12 cellular contexts compared by ENCODE assay signal in the genomic region with DNA sequence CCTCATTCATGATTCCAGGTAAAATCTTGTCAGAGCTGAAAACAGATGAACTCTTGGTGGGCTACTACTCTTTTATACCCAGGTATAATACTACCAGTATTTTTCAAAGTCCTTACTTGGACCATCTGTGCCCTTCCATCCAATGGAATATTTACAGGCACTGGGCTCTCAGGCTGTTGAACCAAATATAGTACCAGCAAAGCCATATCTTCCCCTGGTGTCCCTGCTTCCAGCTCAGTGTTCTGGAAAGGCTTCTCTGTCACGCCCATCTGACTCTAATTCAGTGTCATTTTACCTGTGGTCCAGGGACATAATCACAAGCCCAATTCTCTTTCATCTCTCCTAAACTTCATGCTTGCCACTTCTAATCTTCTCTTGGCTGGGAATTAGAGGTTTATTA.
"Had no signal": no experiment of that assay in that cellular context is flagged by ENCODE, and none has a peak within 500 bp of the region (broad histone marks: within the 10 kb centered on the region; RNA-seq: fewer than 3 reads in every experiment).

No MANE protein-coding gene starts in this region.

- H3K27me3 ChIP-seq: dorsolateral prefrontal cortex, ovary had no signal

- H3K36me3 Mint-ChIP-seq: T-cell had no signal

- H3K27me3 Mint-ChIP-seq: activated T-cell treated with anti-CD3 and anti-CD28 coated beads, Interleukin-2, amount 50 U/mL, for 24 hours; T-cell had no signal

- H3K9me3 Mint-ChIP-seq: activated T-cell treated with anti-CD3 and anti-CD28 coated beads, Interleukin-2, amount 50 U/mL, for 24 hours; T-cell had no signal

- H3K36me3 ChIP-seq: ovary had no signal

- H3K4me3 ChIP-seq: dorsolateral prefrontal cortex, ovary had no signal

- DNase-seq: activated CD4-positive, alpha-beta T cell treated with anti-CD3 and anti-CD28 coated beads, Interleukin-2, amount 50 U/mL, for 48 hours; activated effector memory CD4-positive, alpha-beta T cell treated with Interleukin-2 at 50 U/mL for 16 hours; activated naive CD4-positive, alpha-beta T cell treated with anti-CD3 and anti-CD28 coated beads, Interleukin-2, amount 50 U/mL, for 16 hours; activated T-cell treated with anti-CD3 and anti-CD28 coated beads, Interleukin-2, amount 50 U/mL, for 24 hours; dorsolateral prefrontal cortex; midbrain; ovary; stimulated activated CD4-positive, alpha-beta T cell treated with anti-CD3 and anti-CD28 coated beads, Interleukin-12 subunit alpha, Interleukin-12 subunit beta, amount 100 ng/mL, for 4 hours; stimulated activated CD4-positive, alpha-beta T cell treated with anti-CD3 and anti-CD28 coated beads, Interleukin-2, amount 100 ng/mL, for 24 hours; T-cell; T1000 had no signal

- ATAC-seq: esophagus mucosa, T-cell had no signal

- H3K4me3 Mint-ChIP-seq: activated T-cell treated with anti-CD3 and anti-CD28 coated beads, Interleukin-2, amount 50 U/mL, for 24 hours; T-cell had no signal

- H3K27ac ChIP-seq: dorsolateral prefrontal cortex, ovary had no signal

- H3K9me3 ChIP-seq: ovary had no signal
